ENCODE assay signal across 10 cellular contexts in the genomic region with DNA sequence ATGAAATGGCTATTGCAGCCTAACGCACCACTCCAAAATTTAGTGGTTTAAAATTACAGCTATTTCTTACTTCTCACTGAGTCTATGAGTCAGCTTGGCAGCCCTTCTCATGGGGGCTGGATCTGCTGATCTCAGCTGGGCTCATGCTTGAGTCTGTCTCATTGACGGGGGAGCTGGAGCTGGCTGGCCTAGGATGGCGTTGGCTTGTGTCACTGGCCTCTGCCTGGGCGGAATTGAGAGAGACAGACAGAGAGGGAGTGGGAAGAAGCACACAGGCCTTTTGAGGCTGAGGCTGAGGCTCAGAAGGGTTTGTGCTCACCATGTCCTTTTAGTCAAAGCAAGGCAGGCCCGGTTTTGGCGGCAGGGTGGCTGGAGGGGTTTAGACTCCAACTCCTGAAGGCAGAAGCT.
DNase-seq lines count a peak whose midpoint lies in the region; ATAC-seq and TF ChIP-seq lines count a peak whose summit lies in the region.
"Had no signal": no experiment of that assay in that cellular context is flagged by ENCODE, and none has a peak within 500 bp of the region (broad histone marks: within the 10 kb centered on the region; RNA-seq: fewer than 3 reads in every experiment).

No MANE protein-coding gene starts in this region.

- H2AFZ ChIP-seq in hepatocyte, result no peak overlapping the region

- peaks cover 3% of the 10 kb centered on the region for H3K27me3 Mint-ChIP-seq in activated CD8-positive, alpha-beta T cell treated with anti-CD3 and anti-CD28 coated beads for 36 hours

- no peaks in the 10 kb centered on the region for H3K4me1 Mint-ChIP-seq in activated CD8-positive, alpha-beta T cell treated with anti-CD3 and anti-CD28 coated beads for 36 hours (ENCODE audit: low read depth)

- POLR2A ChIA-PET in activated CD8-positive, alpha-beta T cell treated with anti-CD3 and anti-CD28 coated beads for 36 hours (lab: Charles Lee), result no interaction called here

- TF ChIP-seq POLR2A in sigmoid colon (IDR thresholded peaks at IDR 0.05), result no peak

- no peaks in the 10 kb centered on the region for H3K4me1 ChIP-seq in hepatocyte (ENCODE audit: insufficient read depth)
- H3K4me1 ChIP-seq in sigmoid colon, result peaks cover 0 to 12% (median 9%) of the 10 kb centered on the region in 4 donors

- no peak overlapping the region for H3K4me3 ChIP-seq in hepatocyte
- H3K4me3 ChIP-seq in sigmoid colon, result no peak overlapping the region

- H3K36me3 Mint-ChIP-seq in activated CD8-positive, alpha-beta T cell treated with anti-CD3 and anti-CD28 coated beads for 36 hours (ENCODE audit: low read depth), result no peaks in the 10 kb centered on the region

- no peaks in the 10 kb centered on the region for H3K9me3 Mint-ChIP-seq in activated CD8-positive, alpha-beta T cell treated with anti-CD3 and anti-CD28 coated beads for 36 hours

- no peak for ATAC-seq in GM18868 (IDR thresholded peaks at IDR 0.05; ENCODE audit: unreplicated experiment)
- ATAC-seq in activated CD8-positive, alpha-beta T cell treated with anti-CD3 and anti-CD28 coated beads for 36 hours, result no peak

- TF ChIP-seq CTCF in hepatocyte (IDR thresholded peaks at IDR 0.05; ENCODE audit: poor library complexity) (no peak), sigmoid colon (IDR thresholded peaks at IDR 0.05) (no peak)
- TF ChIP-seq CTCF in activated CD8-positive, alpha-beta T cell treated with anti-CD3 and anti-CD28 coated beads for 36 hours (IDR thresholded peaks at IDR 0.05), result no peak

- H3K4me3 Mint-ChIP-seq in activated CD8-positive, alpha-beta T cell treated with anti-CD3 and anti-CD28 coated beads for 36 hours, result no peak overlapping the region
- H3K4me3 Mint-ChIP-seq: neural crest cell had no signal

- H3K9me2 ChIP-seq in hepatocyte (replicated peaks; ENCODE audit: insufficient read depth), result no peaks in the 10 kb centered on the region

- H3K27ac ChIP-seq in hepatocyte (no peak overlapping the region), sigmoid colon (peak overlapping the region in 2 of 4 donors; percentile 14 to 31)

- CTCF ChIA-PET in activated CD8-positive, alpha-beta T cell treated with anti-CD3 and anti-CD28 coated beads for 36 hours (lab: Charles Lee), result no interaction called here

- no peak overlapping the region for H3K4me2 ChIP-seq in hepatocyte

- DNase-seq in NCI-H1436 treated with DMSO at 0.1 percent for 48 hours (lab: John Stamatoyannopoulos, UW) (peak; percentile 51), astrocyte of the hippocampus (ENCODE audit: low read depth, low spot score) (peak; percentile 75), hepatocyte (ENCODE audit: low spot score) (peak; percentile 43), sigmoid colon (peak; percentile 80), NOMO-1 treated with dmso at 0.1 percent for 144 hours (lab: John Stamatoyannopoulos, UW; ENCODE audit: unreplicated experiment) (no peak)
- DNase-seq in activated naive CD4-positive, alpha-beta T cell treated with anti-CD3 and anti-CD28 coated beads, Interleukin-2, amount 50 U/mL, for 16 hours, result no peak
- no peak for DNase-seq in activated CD8-positive, alpha-beta T cell treated with anti-CD3 and anti-CD28 coated beads for 36 hours
- DNase-seq: activated CD4-positive, alpha-beta T cell treated with anti-CD3 and anti-CD28 coated beads for 48 hours had no signal

- intact Hi-C loops in sigmoid colon (cut with DNase I), result no loop called here
- intact Hi-C loops in activated CD8-positive, alpha-beta T cell treated with anti-CD3 and anti-CD28 coated beads for 36 hours (cut with micrococcal nuclease), result no loop called here

- no peaks in the 10 kb centered on the region for H4K20me1 ChIP-seq in hepatocyte (ENCODE audit: insufficient read depth, poor library complexity, severe bottlenecking)

- no peak for TF ChIP-seq EP300 in sigmoid colon (IDR thresholded peaks at IDR 0.05)

- H3K36me3 ChIP-seq in hepatocyte (replicated peaks; ENCODE audit: insufficient read depth, low read depth) (no peaks in the 10 kb centered on the region), sigmoid colon (no peaks in the 10 kb centered on the region)

- no peaks in the 10 kb centered on the region for H3K27me3 ChIP-seq in hepatocyte
- H3K27me3 ChIP-seq in sigmoid colon, result no peaks in the 10 kb centered on the region

- H3K9me3 ChIP-seq in hepatocyte (ENCODE audit: low read depth), result no peaks in the 10 kb centered on the region
- H3K9me3 ChIP-seq in sigmoid colon, result no peaks in the 10 kb centered on the region

- H3K79me2 ChIP-seq in hepatocyte, result no peaks in the 10 kb centered on the region

- H3K27ac Mint-ChIP-seq in activated CD8-positive, alpha-beta T cell treated with anti-CD3 and anti-CD28 coated beads for 36 hours, result no peak overlapping the region

- 82% methylated on average over 6 of the region's 6 CpGs for WGBS in hepatocyte (ENCODE audit: low lambda C conversion rate, missing lambda C conversion rate)
- 74 to 81% methylated on average over 6 of the region's 6 CpGs for WGBS in sigmoid colon, 2 donors

Comparison
In these comparisons a context has a peak if more than half of its experiments do, and no peak if none do; other contexts are left out.
1. DNase-seq: peak in NCI-H1436 treated with DMSO at 0.1 percent for 48 hours (single experiment), astrocyte of the hippocampus (single experiment), hepatocyte (single experiment) and sigmoid colon (single experiment); none in NOMO-1 treated with dmso at 0.1 percent for 144 hours (single experiment), activated naive CD4-positive, alpha-beta T cell treated with anti-CD3 and anti-CD28 coated beads, Interleukin-2, amount 50 U/mL, for 16 hours (single experiment) and activated CD8-positive, alpha-beta T cell treated with anti-CD3 and anti-CD28 coated beads for 36 hours (single experiment).